Comparison of ENCODE assay signal across 9 cellular contexts in the genomic region with DNA sequence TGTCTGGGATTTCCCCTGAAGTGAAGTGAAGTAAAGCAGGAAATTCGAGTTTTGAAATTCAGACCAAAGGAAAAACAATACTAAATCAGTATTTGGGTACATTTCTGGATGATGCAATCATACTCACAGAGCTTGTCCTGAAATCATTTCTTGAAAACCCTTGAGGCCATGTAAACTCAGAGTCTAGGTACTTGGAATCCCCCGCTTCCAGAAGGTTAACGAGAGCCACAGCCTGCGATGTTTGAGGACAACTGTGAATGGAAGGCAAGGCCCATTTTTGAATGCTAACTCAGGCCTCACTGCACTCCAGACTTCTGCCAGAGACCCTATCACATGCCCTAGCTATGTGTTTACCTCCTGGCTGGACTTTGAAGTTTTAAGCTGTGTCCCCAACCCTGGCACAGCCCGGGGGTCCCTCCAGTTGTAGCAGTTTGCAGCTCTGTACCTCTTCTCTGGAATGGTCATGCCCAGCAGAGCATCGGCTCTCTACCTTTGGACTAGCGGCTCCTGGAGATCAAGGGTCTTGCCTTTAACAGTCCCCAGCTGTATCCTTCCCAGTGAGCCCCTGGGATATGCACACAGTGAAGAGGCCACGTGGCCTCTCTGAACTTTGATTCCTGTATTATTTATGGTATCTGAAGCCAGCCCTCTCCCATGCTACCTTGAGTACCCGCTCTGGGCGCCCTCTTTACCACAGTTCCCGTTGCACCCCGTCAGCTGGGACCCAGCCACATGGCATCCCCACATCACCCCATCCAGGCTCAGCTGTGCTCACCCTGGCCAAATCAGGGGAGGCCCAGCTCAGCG. TPM values are rescaled to one million over a fixed set of nuclear protein-coding genes. Genes with fewer than 3 reads are reported as not detected.
DNase-seq lines count a peak whose midpoint lies in the region; ATAC-seq, FAIRE-seq and TF ChIP-seq lines count a peak whose summit lies in the region.
"Had no signal": no experiment of that assay in that cellular context is flagged by ENCODE, and none has a peak within 500 bp of the region (broad histone marks: within the 10 kb centered on the region; RNA-seq: fewer than 3 reads in every experiment).

No MANE protein-coding gene starts in this region.

- peak overlapping the region; percentile 43 for H3K4me3 Mint-ChIP-seq in activated CD4-positive, alpha-beta memory T cell treated with anti-CD3 and anti-CD28 coated beads for 36 hours

- H3K27me3 ChIP-seq in left ventricle myocardium inferior (ENCODE audit: low read depth) (no peaks in the 10 kb centered on the region), small intestine (ENCODE audit: control insufficient read depth in 2 of 2, insufficient read depth in 2 of 2, low read length in 2 of 2) (no peaks in the 10 kb centered on the region)

- DNase-seq in HCEC 1CT = peak; percentile 81
- peak; percentile 36 for DNase-seq in activated CD4-positive, alpha-beta memory T cell treated with anti-CD3 and anti-CD28 coated beads for 36 hours
- no peak for DNase-seq in left ventricle myocardium inferior
- DNase-seq in small intestine = peak; percentile 87
- DNase-seq in amygdala (lab: John Stamatoyannopoulos, UW) = no peak
- no peak for DNase-seq in GM20000 (ENCODE audit: low spot score)
- no peak for DNase-seq in NCI-H345 (lab: John Stamatoyannopoulos, UW)

- peak overlapping the region; percentile 90 for H3K27ac Mint-ChIP-seq in activated CD4-positive, alpha-beta memory T cell treated with anti-CD3 and anti-CD28 coated beads for 36 hours

- CTCF ChIA-PET in activated CD4-positive, alpha-beta memory T cell treated with anti-CD3 and anti-CD28 coated beads for 36 hours (lab: Charles Lee) = interaction anchor here (0.9 to 3.6 kb wide), 6 partner anchors 10 to 135 kb away, joined by 3 to 17 read pairs (median 8); no protein-coding TSS in a partner anchor

- H3K27me3 Mint-ChIP-seq in activated CD4-positive, alpha-beta memory T cell treated with anti-CD3 and anti-CD28 coated beads for 36 hours = no peaks in the 10 kb centered on the region

- 19 to 40% (median 32%) methylated on average over 13 of the region's 13 CpGs for WGBS in small intestine, 3 donors

- no peaks in the 10 kb centered on the region for H3K36me3 ChIP-seq in left ventricle myocardium inferior
- no peaks in the 10 kb centered on the region for H3K36me3 ChIP-seq in small intestine (ENCODE audit: control insufficient read depth in 2 of 2, insufficient read depth in 2 of 2, low read length in 2 of 2)

- H3K9me3 ChIP-seq in left ventricle myocardium inferior (replicated peaks) (no peaks in the 10 kb centered on the region), small intestine (ENCODE audit: control insufficient read depth, low read depth) (no peaks in the 10 kb centered on the region)

- intact Hi-C loops in activated CD4-positive, alpha-beta memory T cell treated with anti-CD3 and anti-CD28 coated beads for 36 hours (cut with micrococcal nuclease) = loop anchor here (1.0 kb wide), 1 partner anchor 52 kb away; no protein-coding TSS in a partner anchor
- intact Hi-C loops in left ventricle myocardium inferior (cut with micrococcal nuclease) = no loop called here

- H3K36me3 Mint-ChIP-seq in activated CD4-positive, alpha-beta memory T cell treated with anti-CD3 and anti-CD28 coated beads for 36 hours = peaks cover 2% of the 10 kb centered on the region

- TF ChIP-seq CTCF in left ventricle myocardium inferior (IDR thresholded peaks at IDR 0.05; ENCODE audit: borderline replicate concordance) (no peak), GM20000 (IDR thresholded peaks at IDR 0.05; ENCODE audit: extremely low read depth, missing control alignments) (no peak)

- H3K4me3 ChIP-seq in left ventricle myocardium inferior (peak overlapping the region; percentile 38), small intestine (ENCODE audit: low read depth in 1 of 2, low read length in 2 of 2) (peak overlapping the region in 1 of 2 donors; percentile 9)

- no peak for ATAC-seq in HG03159 (IDR thresholded peaks at IDR 0.05; ENCODE audit: unreplicated experiment)

- H3K4me1 Mint-ChIP-seq in activated CD4-positive, alpha-beta memory T cell treated with anti-CD3 and anti-CD28 coated beads for 36 hours (ENCODE audit: low read depth) = peaks cover 48% of the 10 kb centered on the region

- H3K27ac ChIP-seq in left ventricle myocardium inferior (replicated peaks) (peak overlapping the region; percentile 100), small intestine (ENCODE audit: low read depth in 1 of 2, low read length in 1 of 2) (peak overlapping the region; percentile 84 to 92)

- FAIRE-seq in small intestine (lab: Jason Lieb, UNC) = no peak
- FAIRE-seq: TTC549 had no signal

- no peaks in the 10 kb centered on the region for H3K9me3 Mint-ChIP-seq in activated CD4-positive, alpha-beta memory T cell treated with anti-CD3 and anti-CD28 coated beads for 36 hours

- POLR2A ChIA-PET in activated CD4-positive, alpha-beta memory T cell treated with anti-CD3 and anti-CD28 coated beads for 36 hours (lab: Charles Lee) = interaction anchor here (0.7 to 0.9 kb wide), 2 partner anchors 9 to 135 kb away, joined by 3 read pairs; no protein-coding TSS in a partner anchor

- H3K4me1 ChIP-seq in left ventricle myocardium inferior (peaks cover 93% of the 10 kb centered on the region), small intestine (ENCODE audit: control insufficient read depth in 2 of 2, insufficient read depth in 1 of 2, low read depth in 1 of 2, low read length in 1 of 2) (peaks cover 12 to 26% of the 10 kb centered on the region in 2 donors)

RNA-seq across cellular contexts. Expression of a gene that starts 5.6 kb away (rescaled TPM):
- 100 to 1,000 TPM; 915 to 922 TPM for total RNA-seq in activated CD4-positive, alpha-beta memory T cell treated with anti-CD3 and anti-CD28 coated beads for 36 hours
- total RNA-seq in left ventricle myocardium inferior = 2,346 TPM
- polyA plus RNA-seq in small intestine = 1,000 to 10,000 TPM; 3,413 to 10,000 (median 8,961) TPM

RNA-seq across cellular contexts. Expression of a gene that starts 22.8 kb away (rescaled TPM):
- total RNA-seq in activated CD4-positive, alpha-beta memory T cell treated with anti-CD3 and anti-CD28 coated beads for 36 hours = under 1 TPM; 0.41 to 0.48 TPM
- 0.58 TPM for total RNA-seq in left ventricle myocardium inferior
- polyA plus RNA-seq in small intestine = 1 to 10 TPM; 2.7 to 4.7 (median 4.3) TPM

RNA-seq across cellular contexts. Expression of a gene that starts 55.6 kb away (rescaled TPM):
- total RNA-seq in activated CD4-positive, alpha-beta memory T cell treated with anti-CD3 and anti-CD28 coated beads for 36 hours = under 1 TPM; 0.10 to 0.21 TPM
- 9.5 TPM for total RNA-seq in left ventricle myocardium inferior
- 1 to 10 TPM in 2 of 3 donors, under 1 TPM in 1; 0.45 to 9.5 (median 4.9) TPM for polyA plus RNA-seq in small intestine

Comparison
In these comparisons a context has a peak if more than half of its experiments do, and no peak if none do; other contexts are left out.
1. DNase-seq: peak in HCEC 1CT (single experiment), activated CD4-positive, alpha-beta memory T cell treated with anti-CD3 and anti-CD28 coated beads for 36 hours (single experiment) and small intestine (single experiment); none in left ventricle myocardium inferior (single experiment), amygdala (0 of 56), GM20000 (single experiment) and NCI-H345 (single experiment).